14 cellular contexts compared by ENCODE assay signal in genomic region chr14:104931323-104931770, GRCh38. TPM values are rescaled to one million over a fixed set of nuclear protein-coding genes. Genes with fewer than 3 reads are reported as not detected.
"Had no signal": no experiment of that assay in that cellular context is flagged by ENCODE, and none has a peak within 500 bp of the region (broad histone marks: within the 10 kb centered on the region; RNA-seq: fewer than 3 reads in every experiment).

No MANE protein-coding gene starts in this region.

- H3K27me3 ChIP-seq: right lobe of liver had no signal

- H3K4me1 ChIP-seq: foreskin keratinocyte, prostate gland had no signal

- H3K4me3 ChIP-seq: prostate gland, right lobe of liver had no signal

- H3K36me3 ChIP-seq: prostate gland, right lobe of liver had no signal

- H3K27ac ChIP-seq: foreskin keratinocyte, prostate gland, right lobe of liver had no signal

- ATAC-seq: effector memory CD8-positive, alpha-beta T cell; foreskin keratinocyte; right lobe of liver; stimulated activated naive CD8-positive, alpha-beta T cell treated with anti-CD3 and anti-CD28 coated beads, Interleukin-15, amount 100 ng/mL, for 72 hours had no signal

- H3K9me3 ChIP-seq: prostate gland, right lobe of liver had no signal

- DNase-seq: activated CD4-positive, alpha-beta T cell treated with anti-CD3 and anti-CD28 coated beads for 1 hour; activated CD4-positive, alpha-beta T cell treated with anti-CD3 and anti-CD28 coated beads, Interleukin-2, amount 50 U/mL, for 4 hours; activated effector memory CD4-positive, alpha-beta T cell treated with Interleukin-2 at 50 U/mL for 16 hours; activated naive CD4-positive, alpha-beta T cell treated with anti-CD3 and anti-CD28 coated beads, Interleukin-2, amount 50 U/mL, for 16 hours; activated T-cell treated with anti-CD3 and anti-CD28 coated beads, Interleukin-2, amount 50 U/mL, for 1 hour; effector memory CD8-positive, alpha-beta T cell; foreskin keratinocyte; glutamatergic neuron; immature natural killer cell; stimulated activated CD4-positive, alpha-beta T cell treated with anti-CD3 and anti-CD28 coated beads, Interleukin-1b, Interleukin-23, amount 100 ng/mL, for 48 hours; stimulated activated naive CD8-positive, alpha-beta T cell treated with anti-CD3 and anti-CD28 coated beads, Interleukin-15, amount 100 ng/mL, for 72 hours had no signal

RNA-seq across cellular contexts. Expression of gene PLD4, which starts 6.7 kb away (rescaled TPM):
- total RNA-seq: bronchial epithelial cell, foreskin keratinocyte had no signal

RNA-seq across cellular contexts. Expression of gene AHNAK2, which starts 46.8 kb away (rescaled TPM):
- polyA plus RNA-seq: immature natural killer cell had no signal
